Comparison of ENCODE assay signal across 15 cellular contexts in genomic region chr18:48875942-48876511, GRCh38.
DNase-seq lines count a peak whose midpoint lies in the region; ATAC-seq, FAIRE-seq and TF ChIP-seq lines count a peak whose summit lies in the region.
"Had no signal": no experiment of that assay in that cellular context is flagged by ENCODE, and none has a peak within 500 bp of the region (broad histone marks: within the 10 kb centered on the region; RNA-seq: fewer than 3 reads in every experiment).

No MANE protein-coding gene starts in this region.

- no peak overlapping the region for H3K9ac ChIP-seq in H1 (replicated peaks in 1 of 4; ENCODE audit: extremely low read depth in 1 of 4, low read depth in 3 of 4, low read length in 3 of 4)
- H3K9ac ChIP-seq in neural progenitor cell, result no peak overlapping the region

- H4K20me1 ChIP-seq in H1 (replicated peaks in 1 of 2; ENCODE audit: control insufficient read depth in 1 of 2, insufficient read depth in 2 of 2, low read length in 2 of 2) (no peaks in the 10 kb centered on the region), neural progenitor cell (ENCODE audit: low read depth) (no peaks in the 10 kb centered on the region)

- no peak for TF ChIP-seq EP300 in H1 (IDR thresholded peaks at IDR 0.05; ENCODE audit: borderline replicate concordance in 1 of 2, low read depth in 2 of 2, low read length in 2 of 2)

- no peak overlapping the region for H2AFZ ChIP-seq in H1 (ENCODE audit: low read length)
- H2AFZ ChIP-seq in neural progenitor cell (replicated peaks), result no peak overlapping the region

- 81% methylated on average over 15 of the region's 15 CpGs; no CpG with 5 or more reads in 1 of the 2 experiments for WGBS in H1 (ENCODE audit: extremely low coverage in 1 of 2, insufficient coverage in 1 of 2, insufficient read length in 1 of 2, insufficient replicate concordance in 2 of 2, low coverage in 1 of 2, low lambda C conversion rate in 2 of 2, missing lambda C conversion rate in 1 of 2), 2 experiments

- no peaks in the 10 kb centered on the region for H3K36me3 Mint-ChIP-seq in CD14-positive monocyte
- no peaks in the 10 kb centered on the region for H3K36me3 Mint-ChIP-seq in neural progenitor cell
- H3K36me3 Mint-ChIP-seq: CD4-positive, alpha-beta memory T cell had no signal

- in situ Hi-C loops in KBM-7 (cut with MboI; ENCODE audit: low pct_unique_long_range_greater_than_20kb, low sequenced_read_pairs), result no loop called here

- H2BK120ac ChIP-seq in H1 (replicated peaks; ENCODE audit: low read depth, low read length), result no peak overlapping the region

- no peak overlapping the region for H4K91ac ChIP-seq in H1 (replicated peaks; ENCODE audit: insufficient read length, low read length)

- CTCF ChIA-PET in H1 (lab: Charles Lee; ENCODE audit: partially characterized antibody), result interaction anchor here (0.7 to 2.9 kb wide), 16 partner anchors 8 to 459 kb away, joined by 3 to 24 read pairs (median 4); no protein-coding TSS in a partner anchor

- no peak overlapping the region for H3K4me2 ChIP-seq in H1 (ENCODE audit: insufficient read depth in 1 of 2, low read depth in 2 of 2, low read length in 2 of 2)
- H3K4me2 ChIP-seq in neural progenitor cell, result no peak overlapping the region

- H3K14ac ChIP-seq in H1 (ENCODE audit: insufficient read length), result no peak overlapping the region

- H3K4me1 ChIP-seq in H1 (replicated peaks in 1 of 4; ENCODE audit: control insufficient read depth in 3 of 4, insufficient read depth in 4 of 4, low read length in 3 of 4), result peaks cover 0 to 13% (median 10%) of the 10 kb centered on the region in 4 experiments; a peak in 6 of 7 replicates
- no peaks in the 10 kb centered on the region for H3K4me1 ChIP-seq in neural progenitor cell

- H2BK12ac ChIP-seq in H1 (ENCODE audit: low read depth, low read length), result 0 out of 2 replicates have a peak overlapping the region, but pooled peaks have one; percentile 52

- H3K4me1 Mint-ChIP-seq in CD14-positive monocyte, result peaks cover 31% of the 10 kb centered on the region
- H3K4me1 Mint-ChIP-seq in neural progenitor cell, result peaks cover 39% of the 10 kb centered on the region

- no peak overlapping the region for H4K5ac ChIP-seq in H1 (ENCODE audit: insufficient read length, low read depth, low read length)

- no peaks in the 10 kb centered on the region for H3K9me3 ChIP-seq in H1 (ENCODE audit: insufficient read depth in 2 of 2, low read depth in 1 of 2, low read length in 1 of 2)
- H3K9me3 ChIP-seq in neural progenitor cell (ENCODE audit: low read depth), result no peaks in the 10 kb centered on the region

- no peak for ATAC-seq in left lobe of liver
- ATAC-seq in HG02884 (IDR thresholded peaks at IDR 0.05; ENCODE audit: unreplicated experiment), result no peak

- H3K79me1 ChIP-seq in H1 (ENCODE audit: low read depth, low read length), result no peaks in the 10 kb centered on the region

- H3K4me3 Mint-ChIP-seq in CD14-positive monocyte (no peak overlapping the region), neural progenitor cell (no peak overlapping the region)
- H3K4me3 Mint-ChIP-seq: activated T-cell treated with anti-CD3 and anti-CD28 coated beads, Interleukin-2, amount 50 U/mL, for 24 hours; CD4-positive, alpha-beta memory T cell; stimulated activated naive CD8-positive, alpha-beta T cell treated with anti-CD3 and anti-CD28 coated beads, Interleukin-15, Interleukin-2, amounts not matched to agents 100 ng/mL and 50 ng/mL, for 24 hours had no signal

- H3K56ac ChIP-seq in H1 (replicated peaks; ENCODE audit: insufficient read length, low read depth, low read length), result no peak overlapping the region

- H3K4ac ChIP-seq in H1 (replicated peaks; ENCODE audit: insufficient read length, low read depth, low read length), result peak overlapping the region; percentile 14

- no peak overlapping the region for H4K8ac ChIP-seq in H1 (ENCODE audit: extremely low read depth, insufficient read depth, low read length)

- H2AK5ac ChIP-seq in H1 (ENCODE audit: low read depth, low read length), result no peak overlapping the region

- DNase-seq in CD14-positive monocyte (ENCODE audit: low spot score), result peak; percentile 22
- peak; percentile 32 for DNase-seq in KBM-7
- DNase-seq in H1 (ENCODE audit: low read depth in 1 of 2, low spot score in 2 of 2), result no peak
- peak; percentile 47 for DNase-seq in neural progenitor cell (ENCODE audit: low spot score)
- DNase-seq in left lobe of liver (ENCODE audit: low spot score), result no peak
- DNase-seq in AML-193 (lab: John Stamatoyannopoulos, UW), result no peak
- DNase-seq in activated T-cell treated with anti-CD3 and anti-CD28 coated beads, Interleukin-2, amount 50 U/mL, for 1 hour, result no peak
- DNase-seq: activated CD4-positive, CD25-positive, alpha-beta regulatory T cell treated with anti-CD3 and anti-CD28 coated beads, Interleukin-2, amount 50 U/mL, for 72 hours; activated T-cell treated with anti-CD3 and anti-CD28 coated beads, Interleukin-2, amount 50 U/mL, for 24 hours; CD4-positive, alpha-beta memory T cell; NCI-H526 treated with DMSO at 0.1 percent for 48 hours; stimulated activated CD4-positive, alpha-beta T cell treated with anti-CD3 and anti-CD28 coated beads, Interleukin-4, amount 100 ng/mL, for 1 hour had no signal

- no peaks in the 10 kb centered on the region for H3K9me3 Mint-ChIP-seq in CD14-positive monocyte
- H3K9me3 Mint-ChIP-seq in neural progenitor cell, result peaks cover 6% of the 10 kb centered on the region
- H3K9me3 Mint-ChIP-seq: activated T-cell treated with anti-CD3 and anti-CD28 coated beads, Interleukin-2, amount 50 U/mL, for 24 hours; CD4-positive, alpha-beta memory T cell; stimulated activated naive CD8-positive, alpha-beta T cell treated with anti-CD3 and anti-CD28 coated beads, Interleukin-15, Interleukin-2, amounts not matched to agents 100 ng/mL and 50 ng/mL, for 24 hours had no signal

- no peaks in the 10 kb centered on the region for H3K79me2 ChIP-seq in H1 (ENCODE audit: control insufficient read depth in 1 of 2, insufficient read depth in 2 of 2, low read length in 2 of 2)
- no peaks in the 10 kb centered on the region for H3K79me2 ChIP-seq in neural progenitor cell (ENCODE audit: low read depth)

- no peak overlapping the region for H3K23ac ChIP-seq in H1 (ENCODE audit: insufficient read length)

- FAIRE-seq in H1 (lab: Jason Lieb, UNC), result no peak
- FAIRE-seq: endometrium had no signal

- no peak overlapping the region for H2BK20ac ChIP-seq in H1 (ENCODE audit: low read length)

- H3K27me3 ChIP-seq in H1 (replicated peaks in 1 of 4; ENCODE audit: control insufficient read depth in 3 of 4, extremely low read depth in 1 of 4, insufficient read depth in 3 of 4, low read length in 3 of 4), result 0 out of 7 replicates have a peak, but pooled peaks cover 0 to 4% (median 1%) of the 10 kb centered on the region in 4 experiments
- H3K27me3 ChIP-seq in neural progenitor cell, result no peaks in the 10 kb centered on the region

- peaks cover 2 to 17% (median 12%) of the 10 kb centered on the region in 3 donors for H3K27me3 Mint-ChIP-seq in CD14-positive monocyte (ENCODE audit: low read depth in 3 of 3)
- H3K27me3 Mint-ChIP-seq in neural progenitor cell (ENCODE audit: insufficient read depth, low read depth), result peaks cover 11% of the 10 kb centered on the region
- H3K27me3 Mint-ChIP-seq: activated T-cell treated with anti-CD3 and anti-CD28 coated beads, Interleukin-2, amount 50 U/mL, for 24 hours; stimulated activated naive CD8-positive, alpha-beta T cell treated with anti-CD3 and anti-CD28 coated beads, Interleukin-15, Interleukin-2, amounts not matched to agents 100 ng/mL and 50 ng/mL, for 24 hours had no signal

- no peak for TF ChIP-seq POLR2A in H1 (IDR thresholded peaks at IDR 0.05; ENCODE audit: control extremely low read depth in 1 of 2, low read depth in 2 of 2, low read length in 2 of 2)

- intact Hi-C loops in CD14-positive monocyte (cut with micrococcal nuclease), result loop anchor here in 1 of 2 donors (2.0 kb wide), 1 partner anchor 21 kb away; no protein-coding TSS in a partner anchor

- H3K4me3 ChIP-seq in H1 (ENCODE audit: extremely low read depth in 1 of 4, insufficient read depth in 2 of 4, low read depth in 3 of 4, low read length in 4 of 4) (no peak overlapping the region), neural progenitor cell (no peak overlapping the region)

- H3K18ac ChIP-seq in H1 (ENCODE audit: extremely low read depth, low read length), result no peak overlapping the region; the same call in 1 of the 2 replicates

- TF ChIP-seq CTCF in CD14-positive monocyte (IDR thresholded peaks at IDR 0.05) (no peak), H1 (IDR thresholded peaks at IDR 0.05; ENCODE audit: control extremely low read depth in 1 of 3, insufficient read depth in 1 of 3, low read depth in 1 of 3, low read length in 3 of 3) (peak in 2 of 3 experiments; percentile 35 to 42; a peak in 3 of 4 replicates), neural progenitor cell (IDR thresholded peaks at IDR 0.05) (no peak)

- no peaks in the 10 kb centered on the region for H3K36me3 ChIP-seq in H1 (ENCODE audit: control insufficient read depth in 2 of 4, insufficient read depth in 4 of 4, low read length in 3 of 4)
- no peaks in the 10 kb centered on the region for H3K36me3 ChIP-seq in neural progenitor cell

- H3K27ac ChIP-seq in H1 (ENCODE audit: low read depth, low read length) (no peak overlapping the region), neural progenitor cell (no peak overlapping the region)

- peak overlapping the region; percentile 40; the same call in 1 of the 2 replicates for H2BK15ac ChIP-seq in H1 (ENCODE audit: low read length)

- no peaks in the 10 kb centered on the region for H3K23me2 ChIP-seq in H1 (ENCODE audit: low read depth, low read length)

- POLR2A ChIA-PET in H1 (lab: Charles Lee; ENCODE audit: partially characterized antibody), result interaction anchor here (2.3 kb wide), 1 partner anchor 16 kb away, joined by 6 read pairs; no protein-coding TSS in a partner anchor

- H3F3A ChIP-seq in neural progenitor cell (ENCODE audit: low read depth), result no peaks in the 10 kb centered on the region

- H3K27ac Mint-ChIP-seq in CD14-positive monocyte (peak overlapping the region in 2 of 7 donors; percentile 21 to 37), neural progenitor cell (peak overlapping the region; percentile 50)
- H3K27ac Mint-ChIP-seq: activated T-cell treated with anti-CD3 and anti-CD28 coated beads, Interleukin-2, amount 50 U/mL, for 24 hours had no signal

- peak in 1 of 2 experiments; percentile 47; a peak in 2 of 4 replicates for TF ChIP-seq RAD21 in H1 (IDR thresholded peaks at IDR 0.05 in 1 of 2, conservative IDR thresholded peaks at IDR 0.05 in 1 of 2; ENCODE audit: low read depth in 2 of 2, low read length in 2 of 2)

- no peak overlapping the region for H2BK5ac ChIP-seq in H1 (ENCODE audit: low read depth, low read length)

TF ChIP-seq in H1, 55 proteins besides CTCF, POLR2A, EP300 and RAD21 (continues in another document):
- TF ChIP-seq, protein P1, sequence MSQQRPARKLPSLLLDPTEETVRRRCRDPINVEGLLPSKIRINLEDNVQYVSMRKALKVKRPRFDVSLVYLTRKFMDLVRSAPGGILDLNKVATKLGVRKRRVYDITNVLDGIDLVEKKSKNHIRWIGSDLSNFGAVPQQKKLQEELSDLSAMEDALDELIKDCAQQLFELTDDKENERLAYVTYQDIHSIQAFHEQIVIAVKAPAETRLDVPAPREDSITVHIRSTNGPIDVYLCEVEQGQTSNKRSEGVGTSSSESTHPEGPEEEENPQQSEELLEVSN (IDR thresholded peaks at IDR 0.05), result 0 out of 2 replicates have a peak, but pooled peaks have one; percentile 21
- TF ChIP-seq PHF8 (conservative IDR thresholded peaks at IDR 0.05; ENCODE audit: low read depth, low read length) (no peak), HDAC6 (IDR thresholded peaks at IDR 0.05; ENCODE audit: low read depth, low read length) (no peak)

Comparison
In these comparisons a context has a peak if more than half of its experiments do, and no peak if none do; other contexts are left out.
1. DNase-seq: peak in CD14-positive monocyte (single experiment), KBM-7 (single experiment) and neural progenitor cell (single experiment); none in H1 (0 of 2), left lobe of liver (single experiment), AML-193 (0 of 2) and activated T-cell treated with anti-CD3 and anti-CD28 coated beads, Interleukin-2, amount 50 U/mL, for 1 hour (single experiment).
2. CTCF ChIP-seq: peak in H1 (2 of 3); none in CD14-positive monocyte (single experiment) and neural progenitor cell (single experiment).